8 cellular contexts compared by ENCODE assay signal in genomic region chr9:121200346-121200745, GRCh38. TPM values are rescaled to one million over a fixed set of nuclear protein-coding genes. Genes with fewer than 3 reads are reported as not detected.
DNase-seq lines count a peak whose midpoint lies in the region; ATAC-seq, FAIRE-seq and TF ChIP-seq lines count a peak whose summit lies in the region.

No MANE protein-coding gene starts in this region.

- no peaks in the 10 kb centered on the region for H3K9me3 ChIP-seq in CD4-positive, alpha-beta T cell (ENCODE audit: control insufficient read depth, low read length)
- H3K9me3 ChIP-seq in endocrine pancreas (ENCODE audit: control insufficient read depth, low read length) (no peaks in the 10 kb centered on the region), neuron (ENCODE audit: low read length) (no peaks in the 10 kb centered on the region)

- intact Hi-C loops in CD4-positive, alpha-beta T cell (cut with DNase I, micrococcal nuclease) = loop anchor here (5.0 kb wide), 7 partner anchors 78 to 618 kb away; partner anchors contain the start of genes CDK5RAP2 (in 1 of the 2), FBXW2 (in 1 of the 2), MEGF9 (in 1 of the 2) and PSMD5 (in 1 of the 2)

- H3K36me3 ChIP-seq in endocrine pancreas (ENCODE audit: control insufficient read depth, insufficient read depth, low read length) (no peaks in the 10 kb centered on the region), neuron (ENCODE audit: insufficient read depth, low read length) (no peaks in the 10 kb centered on the region)

- no peaks in the 10 kb centered on the region for H3K9me3 Mint-ChIP-seq in CD4-positive, alpha-beta T cell

- H3K27me3 ChIP-seq in CD4-positive, alpha-beta T cell (ENCODE audit: control insufficient read depth, insufficient read depth, low read length) = no peaks in the 10 kb centered on the region
- H3K27me3 ChIP-seq in endocrine pancreas (ENCODE audit: control insufficient read depth, insufficient read depth, low read length) = no peaks in the 10 kb centered on the region
- H3K27me3 ChIP-seq in neuron (ENCODE audit: insufficient read depth, low read length) = no peaks in the 10 kb centered on the region

- ATAC-seq in CD4-positive, alpha-beta T cell (ENCODE audit: poor library complexity) = no peak
- ATAC-seq in HG03439 (IDR thresholded peaks at IDR 0.05; ENCODE audit: unreplicated experiment) = no peak

- POLR2A ChIA-PET in CD4-positive, alpha-beta T cell (lab: Charles Lee) = interaction anchor here (1.0 to 4.3 kb wide), 7 partner anchors 8 to 136 kb away, joined by 3 to 50 read pairs (median 5); no protein-coding TSS in a partner anchor

- CTCF ChIA-PET in CD4-positive, alpha-beta T cell (lab: Charles Lee) = interaction anchor here (2.2 kb wide), 1 partner anchor 93 kb away, joined by 6 read pairs; no protein-coding TSS in a partner anchor

- no peak for TF ChIP-seq POLR2A in NB4 (IDR thresholded peaks at IDR 0.05; ENCODE audit: extremely low read depth, insufficient read length)

- H2AFZ ChIP-seq in neuron (ENCODE audit: low read depth, low read length) = no peak overlapping the region

- H3K27me3 Mint-ChIP-seq in CD4-positive, alpha-beta T cell = no peaks in the 10 kb centered on the region

- H3K9ac ChIP-seq in endocrine pancreas (ENCODE audit: control insufficient read depth, insufficient read depth, low read length) = peak overlapping the region; percentile 67

- no peak for FAIRE-seq in urothelium cell line (lab: Jason Lieb, UNC)

- H3K27ac Mint-ChIP-seq in CD4-positive, alpha-beta T cell = peak overlapping the region; percentile 89

- H3K4me1 Mint-ChIP-seq in CD4-positive, alpha-beta T cell (ENCODE audit: low read depth) = peaks cover 65% of the 10 kb centered on the region

- peaks cover 45% of the 10 kb centered on the region for H3K4me1 ChIP-seq in endocrine pancreas (ENCODE audit: control insufficient read depth, insufficient read depth, low read length)
- peaks cover 28% of the 10 kb centered on the region for H3K4me1 ChIP-seq in neuron (ENCODE audit: insufficient read depth, low read length)

- peak overlapping the region; percentile 87 for H3K27ac ChIP-seq in CD4-positive, alpha-beta T cell (ENCODE audit: low read depth, low read length)

- no peak for DNase-seq in CD4-positive, alpha-beta T cell
- DNase-seq in NB4 (ENCODE audit: low read depth) (no peak), urothelium cell line (ENCODE audit: low spot score) (no peak)
- DNase-seq in effector CD4-positive, alpha-beta T cell = no peak
- no peak for DNase-seq in activated CD4-positive, CD25-positive, alpha-beta regulatory T cell (lab: John Stamatoyannopoulos, UW)

- H3K4me3 ChIP-seq in NB4 (ENCODE audit: low read depth, low read length) = peak overlapping the region; percentile 89
- peak overlapping the region; percentile 88 for H3K4me3 ChIP-seq in endocrine pancreas (ENCODE audit: control insufficient read depth, insufficient read depth, low read length)
- H3K4me3 ChIP-seq in neuron (ENCODE audit: low read length) = peak overlapping the region; percentile 76

- peak overlapping the region; percentile 96 for H3K4me3 Mint-ChIP-seq in CD4-positive, alpha-beta T cell

- TF ChIP-seq CTCF in CD4-positive, alpha-beta T cell (IDR thresholded peaks at IDR 0.05) = no peak
- TF ChIP-seq CTCF in NB4 (IDR thresholded peaks at IDR 0.05; ENCODE audit: low read depth, low read length) = no peak

- H3K36me3 Mint-ChIP-seq in CD4-positive, alpha-beta T cell (ENCODE audit: low read depth) = peaks cover 16% of the 10 kb centered on the region

RNA-seq across cellular contexts. Expression of gene RAB14, which starts 1.3 kb away (rescaled TPM):
- 10 to 100 TPM; 57.4 to 58.2 TPM for total RNA-seq in CD4-positive, alpha-beta T cell
